22 cellular contexts compared by ENCODE assay signal in genomic region chr5:28961806-28962205, GRCh38.
"Had no signal": no experiment of that assay in that cellular context is flagged by ENCODE, and none has a peak within 500 bp of the region (broad histone marks: within the 10 kb centered on the region; RNA-seq: fewer than 3 reads in every experiment).

No MANE protein-coding gene starts in this region.

- H3K4me3 Mint-ChIP-seq: memory B cell; natural killer cell treated with Interleukin-12 subunit alpha and Interleukin-12 subunit beta and Interleukin-15 and Interleukin-18, amount 100 ng/mL, for 72 hours; neural progenitor cell; stimulated activated naive B cell treated with anti-CD40 and anti-IgM and Interleukin-4, amounts not matched to agents 10 μg/mL and 1 μg/mL and 100 μg/mL, for 72 hours; stimulated activated naive CD8-positive, alpha-beta T cell treated with anti-CD3 and anti-CD28 coated beads, Interleukin-15, amount 100 ng/mL, for 72 hours had no signal

- ATAC-seq: heart right ventricle; left cardiac atrium; lower lobe of right lung; natural killer cell treated with Interleukin-12 subunit alpha and Interleukin-12 subunit beta and Interleukin-15 and Interleukin-18, amount 100 ng/mL, for 72 hours; right lobe of liver; stimulated activated naive B cell treated with anti-CD40 and anti-IgM and Interleukin-4, amounts not matched to agents 10 μg/mL and 1 μg/mL and 100 μg/mL, for 72 hours; stimulated activated naive CD8-positive, alpha-beta T cell treated with anti-CD3 and anti-CD28 coated beads, Interleukin-15, amount 100 ng/mL, for 72 hours had no signal

- H3K27ac Mint-ChIP-seq: memory B cell; natural killer cell treated with Interleukin-12 subunit alpha and Interleukin-12 subunit beta and Interleukin-15 and Interleukin-18, amount 100 ng/mL, for 72 hours; neural progenitor cell; stimulated activated naive B cell treated with anti-CD40 and anti-IgM and Interleukin-4, amounts not matched to agents 10 μg/mL and 1 μg/mL and 100 μg/mL, for 72 hours; stimulated activated naive CD8-positive, alpha-beta T cell treated with anti-CD3 and anti-CD28 coated beads, Interleukin-15, amount 100 ng/mL, for 72 hours had no signal

- H3K4me1 Mint-ChIP-seq: memory B cell; neural progenitor cell; stimulated activated naive B cell treated with anti-CD40 and anti-IgM and Interleukin-4, amounts not matched to agents 10 μg/mL and 1 μg/mL and 100 μg/mL, for 72 hours; stimulated activated naive CD8-positive, alpha-beta T cell treated with anti-CD3 and anti-CD28 coated beads, Interleukin-15, amount 100 ng/mL, for 72 hours had no signal

- H3K27me3 Mint-ChIP-seq: memory B cell; natural killer cell treated with Interleukin-12 subunit alpha and Interleukin-12 subunit beta and Interleukin-15 and Interleukin-18, amount 100 ng/mL, for 72 hours; stimulated activated naive B cell treated with anti-CD40 and anti-IgM and Interleukin-4, amounts not matched to agents 10 μg/mL and 1 μg/mL and 100 μg/mL, for 72 hours; stimulated activated naive CD8-positive, alpha-beta T cell treated with anti-CD3 and anti-CD28 coated beads, Interleukin-15, amount 100 ng/mL, for 72 hours had no signal

- DNase-seq: cortex of kidney; dorsolateral prefrontal cortex; effector CD8-positive, alpha-beta T cell; heart right ventricle; hypothalamus; kidney; left cardiac atrium; left ventricle myocardium inferior; lower lobe of right lung; midbrain; occipital lobe; right lobe of liver; spleen; stimulated activated CD4-positive, alpha-beta T cell treated with anti-CD3 and anti-CD28 coated beads, Interleukin-15, amount 100 ng/mL, for 24 hours; stimulated activated CD4-positive, alpha-beta T cell treated with anti-CD3 and anti-CD28 coated beads, Interleukin-1b, Interleukin-23, amount 100 ng/mL, for 48 hours; stimulated activated CD4-positive, alpha-beta T cell treated with anti-CD3 and anti-CD28 coated beads, Interleukin-4, amount 100 ng/mL, for 4 hours; stimulated activated naive B cell treated with anti-CD40 and anti-IgM and Interleukin-4, amounts not matched to agents 10 μg/mL and 1 μg/mL and 100 μg/mL, for 72 hours; stimulated activated naive CD8-positive, alpha-beta T cell treated with anti-CD3 and anti-CD28 coated beads, Interleukin-15, amount 100 ng/mL, for 72 hours; testis had no signal

- H3K36me3 Mint-ChIP-seq: memory B cell; natural killer cell treated with Interleukin-12 subunit alpha and Interleukin-12 subunit beta and Interleukin-15 and Interleukin-18, amount 100 ng/mL, for 72 hours; neural progenitor cell; stimulated activated naive B cell treated with anti-CD40 and anti-IgM and Interleukin-4, amounts not matched to agents 10 μg/mL and 1 μg/mL and 100 μg/mL, for 72 hours had no signal

- H3K9me3 Mint-ChIP-seq: neural progenitor cell; stimulated activated naive CD8-positive, alpha-beta T cell treated with anti-CD3 and anti-CD28 coated beads, Interleukin-15, amount 100 ng/mL, for 72 hours had no signal
